In genomic region chr12:60216226-60216625, GRCh38 we compare ENCODE assay signal across 23 cellular contexts.
"Had no signal": no experiment of that assay in that cellular context is flagged by ENCODE, and none has a peak within 500 bp of the region (broad histone marks: within the 10 kb centered on the region; RNA-seq: fewer than 3 reads in every experiment).

No MANE protein-coding gene starts in this region.

- H3K27me3 ChIP-seq: dorsolateral prefrontal cortex, esophagus muscularis mucosa, gastrocnemius medialis, heart right ventricle, left lung had no signal

- H3K4me3 ChIP-seq: coronary artery, dorsolateral prefrontal cortex, esophagus muscularis mucosa, gastrocnemius medialis, heart right ventricle, left lung, lower lobe of right lung had no signal

- H3K27ac ChIP-seq: coronary artery, dorsolateral prefrontal cortex, esophagus muscularis mucosa, gastrocnemius medialis, heart right ventricle, left lung, lower lobe of right lung had no signal

- H3K36me3 Mint-ChIP-seq: naive B cell; naive thymus-derived CD8-positive, alpha-beta T cell had no signal

- H3K36me3 ChIP-seq: esophagus muscularis mucosa, gastrocnemius medialis, heart right ventricle, left lung, lower lobe of right lung had no signal

- FAIRE-seq: colon, keratinocyte had no signal

- DNase-seq: dermis blood vessel endothelial cell; dorsolateral prefrontal cortex; effector CD4-positive, alpha-beta T cell; effector memory CD4-positive, alpha-beta T cell; foreskin fibroblast; foreskin melanocyte; gastrocnemius medialis; glutamatergic neuron; head of caudate nucleus; heart right ventricle; hippocampal formation; left cardiac atrium; left lung; left ventricle myocardium superior; lower lobe of right lung; mesenchymal stem cell; midbrain; naive B cell; naive thymus-derived CD8-positive, alpha-beta T cell had no signal

- H3K4me1 Mint-ChIP-seq: naive B cell; naive thymus-derived CD8-positive, alpha-beta T cell had no signal

- H3K27ac Mint-ChIP-seq: naive B cell; naive thymus-derived CD8-positive, alpha-beta T cell had no signal

- H3K27me3 Mint-ChIP-seq: naive B cell; naive thymus-derived CD8-positive, alpha-beta T cell had no signal

- H3K4me3 Mint-ChIP-seq: naive B cell; naive thymus-derived CD8-positive, alpha-beta T cell had no signal

- H3K9me3 ChIP-seq: esophagus muscularis mucosa, gastrocnemius medialis had no signal

- H3K4me1 ChIP-seq: esophagus muscularis mucosa, gastrocnemius medialis, heart right ventricle, left lung, lower lobe of right lung had no signal

- ATAC-seq: gastrocnemius medialis; heart right ventricle; left cardiac atrium; left lung; left ventricle myocardium superior; lower lobe of right lung; naive thymus-derived CD8-positive, alpha-beta T cell had no signal
